ENCODE assay signal across 19 cellular contexts in genomic region chrX:40304115-40304514, GRCh38.
A peak's percentile ranks its signal among the peaks of the same experiment; 100 is the strongest.
DNase-seq lines count a peak whose midpoint lies in the region; ATAC-seq and TF ChIP-seq lines count a peak whose summit lies in the region.
"Had no signal": no experiment of that assay in that cellular context is flagged by ENCODE, and none has a peak within 500 bp of the region (broad histone marks: within the 10 kb centered on the region; RNA-seq: fewer than 3 reads in every experiment).

No MANE protein-coding gene starts in this region.

- no peaks in the 10 kb centered on the region for H3K36me3 ChIP-seq in BE2C
- no peaks in the 10 kb centered on the region for H3K36me3 ChIP-seq in H7 (replicated peaks; ENCODE audit: control insufficient read depth, insufficient read depth, low read length)
- no peaks in the 10 kb centered on the region for H3K36me3 ChIP-seq in right lobe of liver

- H3K27ac Mint-ChIP-seq in memory B cell: peak overlapping the region; percentile 72
- H3K27ac Mint-ChIP-seq in CD4-positive, alpha-beta T cell: no peak overlapping the region
- H3K27ac Mint-ChIP-seq: HFFc6 had no signal

- TF ChIP-seq CTCF in BE2C (IDR thresholded peaks at IDR 0.05; ENCODE audit: low read depth, low read length) (no peak), right lobe of liver (IDR thresholded peaks at IDR 0.05) (no peak)
- no peak for TF ChIP-seq CTCF in CD4-positive, alpha-beta T cell (IDR thresholded peaks at IDR 0.05)

- H3K27ac ChIP-seq in CD4-positive, alpha-beta T cell (ENCODE audit: low read depth, low read length): no peak overlapping the region
- H3K27ac ChIP-seq in right lobe of liver: no peak overlapping the region
- H3K27ac ChIP-seq: RWPE1 had no signal

- WGBS in right lobe of liver (ENCODE audit: insufficient coverage, low coverage, low lambda C conversion rate, missing lambda C conversion rate): 20% methylated on average over 1 of the region's 2 CpGs

- intact Hi-C loops in CD4-positive, alpha-beta T cell (cut with DNase I, micrococcal nuclease): no loop called here
- intact Hi-C loops in right lobe of liver (cut with DNase I): no loop called here

- peaks cover 23% of the 10 kb centered on the region for H3K4me1 Mint-ChIP-seq in memory B cell
- peaks cover 9% of the 10 kb centered on the region for H3K4me1 Mint-ChIP-seq in CD4-positive, alpha-beta T cell (ENCODE audit: low read depth)

- ATAC-seq in memory B cell (ENCODE audit: low read depth) (no peak), GM19324 (IDR thresholded peaks at IDR 0.05; ENCODE audit: low FRiP score, unreplicated experiment) (no peak), right lobe of liver (no peak)
- ATAC-seq in CD4-positive, alpha-beta T cell (ENCODE audit: poor library complexity): no peak
- ATAC-seq: PC-3 had no signal

- H3K27me3 ChIP-seq in BE2C (no peaks in the 10 kb centered on the region), H7 (ENCODE audit: control insufficient read depth, insufficient read depth, low read length) (no peaks in the 10 kb centered on the region), right lobe of liver (peaks cover 0 to 5% of the 10 kb centered on the region in 2 donors)
- H3K27me3 ChIP-seq in CD4-positive, alpha-beta T cell (ENCODE audit: control insufficient read depth, insufficient read depth, low read length): no peaks in the 10 kb centered on the region

- DNase-seq in BE2C (peak; percentile 19), H7 (peak; percentile 62), SK-N-DZ (ENCODE audit: low spot score) (peak; percentile 65), memory B cell (ENCODE audit: low spot score in 2 of 2) (no peak), NCI-H446 treated with DMSO at 0.1 percent for 48 hours (lab: John Stamatoyannopoulos, UW) (no peak), right lobe of liver (no peak)
- no peak for DNase-seq in CD4-positive, alpha-beta T cell
- DNase-seq: DMS79, GOT3, HFFc6, MM.1S, NCI-H1105 treated with DMSO at 0.1 percent for 48 hours, NCI-H1694 treated with DMSO at 0.1 percent for 48 hours, NCI-H2107, NCI-H2227 treated with DMSO at 0.1 percent for 48 hours, NCI-H69, PC-3 had no signal

- H3K27me3 Mint-ChIP-seq in memory B cell: peaks cover 3% of the 10 kb centered on the region
- H3K27me3 Mint-ChIP-seq in CD4-positive, alpha-beta T cell: no peaks in the 10 kb centered on the region

- H3K4me3 ChIP-seq in BE2C (ENCODE audit: low read depth, low read length) (no peak overlapping the region), H7 (ENCODE audit: insufficient read depth, low read depth, low read length) (no peak overlapping the region), right lobe of liver (no peak overlapping the region)

- CTCF ChIA-PET in CD4-positive, alpha-beta T cell (lab: Charles Lee): no interaction called here

- H3K9me3 Mint-ChIP-seq in memory B cell: peaks cover 2% of the 10 kb centered on the region
- H3K9me3 Mint-ChIP-seq in CD4-positive, alpha-beta T cell: no peaks in the 10 kb centered on the region

- no peak overlapping the region for H3K4me3 Mint-ChIP-seq in memory B cell
- H3K4me3 Mint-ChIP-seq in CD4-positive, alpha-beta T cell: no peak overlapping the region
- H3K4me3 Mint-ChIP-seq: HFFc6 had no signal

- no peaks in the 10 kb centered on the region for H3K36me3 Mint-ChIP-seq in memory B cell
- no peaks in the 10 kb centered on the region for H3K36me3 Mint-ChIP-seq in CD4-positive, alpha-beta T cell (ENCODE audit: low read depth)

- no peaks in the 10 kb centered on the region for H3K9me3 ChIP-seq in BE2C
- H3K9me3 ChIP-seq in CD4-positive, alpha-beta T cell (ENCODE audit: control insufficient read depth, low read length): no peaks in the 10 kb centered on the region
- no peaks in the 10 kb centered on the region for H3K9me3 ChIP-seq in right lobe of liver

- no peak for TF ChIP-seq POLR2A in right lobe of liver (IDR thresholded peaks at IDR 0.05)

- POLR2A ChIA-PET in CD4-positive, alpha-beta T cell (lab: Charles Lee): no interaction called here

- no peaks in the 10 kb centered on the region; the same call in 1 of the 2 replicates for H3K4me1 ChIP-seq in BE2C
- no peaks in the 10 kb centered on the region for H3K4me1 ChIP-seq in right lobe of liver

Comparison
In these comparisons a context has a peak if more than half of its experiments do, and no peak if none do; other contexts are left out.
1. DNase-seq: peak in BE2C (single experiment), H7 (single experiment) and SK-N-DZ (single experiment); none in memory B cell (0 of 2), NCI-H446 treated with DMSO at 0.1 percent for 48 hours (single experiment), CD4-positive, alpha-beta T cell (0 of 10) and right lobe of liver (0 of 3).